ENCODE assay signal across 27 cellular contexts in the genomic region with DNA sequence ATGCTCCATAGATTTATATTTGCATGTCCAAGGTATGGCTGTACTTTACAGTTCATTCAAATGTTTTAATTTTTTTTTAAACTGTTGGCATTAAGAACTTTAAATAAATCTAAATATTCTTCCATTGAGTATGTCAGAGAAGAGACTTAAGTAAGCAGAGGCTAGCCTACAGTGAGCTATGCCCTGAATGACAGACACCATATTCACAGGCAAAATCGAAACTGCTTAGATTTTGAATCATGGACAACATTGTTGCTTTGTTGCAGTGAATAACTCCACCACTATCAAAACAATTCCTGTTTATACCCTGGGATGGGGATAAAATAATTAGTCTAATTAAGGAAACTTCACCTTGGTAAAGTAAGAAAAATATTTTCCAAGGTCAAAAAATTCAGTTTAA.
"Had no signal": no experiment of that assay in that cellular context is flagged by ENCODE, and none has a peak within 500 bp of the region (broad histone marks: within the 10 kb centered on the region; RNA-seq: fewer than 3 reads in every experiment).

No MANE protein-coding gene starts in this region.

- ATAC-seq: body of pancreas; esophagus mucosa; foreskin keratinocyte; heart left ventricle; left lobe of liver; sciatic nerve; stimulated activated naive B cell treated with anti-CD40 and anti-IgM and Interleukin-4, amounts not matched to agents 10 μg/mL and 1 μg/mL and 100 μg/mL, for 72 hours; T-cell had no signal

- H3K4me1 Mint-ChIP-seq: activated B cell treated with CpG ODN at 0.5 μM for 24 hours; immature natural killer cell; nephron; stimulated activated naive B cell treated with anti-CD40 and anti-IgM and Interleukin-4, amounts not matched to agents 10 μg/mL and 1 μg/mL and 100 μg/mL, for 72 hours; T-cell had no signal

- H3K4me1 ChIP-seq: body of pancreas, foreskin keratinocyte, stomach, thyroid gland, upper lobe of left lung had no signal

- H3K27ac ChIP-seq: body of pancreas, cardiac muscle cell, foreskin keratinocyte, stomach, thyroid gland had no signal

- H3K9me3 Mint-ChIP-seq: activated B cell treated with CpG ODN at 0.5 μM for 24 hours had no signal

- H3K27me3 ChIP-seq: body of pancreas, cardiac muscle cell, foreskin keratinocyte, heart left ventricle, stomach, thyroid gland, upper lobe of left lung had no signal

- H3K4me3 Mint-ChIP-seq: activated B cell treated with CpG ODN at 0.5 μM for 24 hours; activated naive CD8-positive, alpha-beta T cell; immature natural killer cell; nephron; stimulated activated naive B cell treated with anti-CD40 and anti-IgM and Interleukin-4, amounts not matched to agents 10 μg/mL and 1 μg/mL and 100 μg/mL, for 72 hours; T-cell had no signal

- H3K36me3 Mint-ChIP-seq: immature natural killer cell; stimulated activated naive B cell treated with anti-CD40 and anti-IgM and Interleukin-4, amounts not matched to agents 10 μg/mL and 1 μg/mL and 100 μg/mL, for 72 hours had no signal

- H3K27ac Mint-ChIP-seq: activated B cell treated with CpG ODN at 0.5 μM for 24 hours; activated naive CD8-positive, alpha-beta T cell; immature natural killer cell; stimulated activated naive B cell treated with anti-CD40 and anti-IgM and Interleukin-4, amounts not matched to agents 10 μg/mL and 1 μg/mL and 100 μg/mL, for 72 hours; T-cell had no signal

- H3K4me3 ChIP-seq: body of pancreas, cardiac muscle cell, heart left ventricle, lung, skin epidermis, stomach, thyroid gland, upper lobe of left lung had no signal

- H3K9me3 ChIP-seq: body of pancreas, thyroid gland had no signal

- DNase-seq: activated B cell treated with CpG ODN at 0.5 μM for 24 hours; activated CD4-positive, alpha-beta T cell treated with anti-CD3 and anti-CD28 coated beads, Interleukin-2, amount 50 U/mL, for 4 hours; activated effector memory CD4-positive, alpha-beta T cell treated with Interleukin-2 at 50 U/mL for 16 hours; activated naive CD4-positive, alpha-beta T cell treated with Interleukin-2 at 50 U/mL for 16 hours; activated T-cell treated with anti-CD3 and anti-CD28 coated beads for 4 hours; aorta; body of pancreas; cerebellar nuclear complex; cortex of kidney; foreskin keratinocyte; heart left ventricle; immature natural killer cell; stimulated activated CD4-positive, alpha-beta T cell treated with anti-CD3 and anti-CD28 coated beads, Interleukin-1b, Interleukin-23, amount 100 ng/mL, for 48 hours; stimulated activated CD4-positive, alpha-beta T cell treated with anti-CD3 and anti-CD28 coated beads, Interleukin-4, amount 100 ng/mL, for 4 hours; stimulated activated naive B cell treated with anti-CD40 and anti-IgM and Interleukin-4, amounts not matched to agents 10 μg/mL and 1 μg/mL and 100 μg/mL, for 72 hours; stomach; T-cell; thyroid gland; upper lobe of left lung had no signal

- H3K36me3 ChIP-seq: cardiac muscle cell had no signal
